ENCODE assay signal across 20 cellular contexts in genomic region chr10:18219096-18219495, GRCh38.
DNase-seq lines count a peak whose midpoint lies in the region; ATAC-seq, FAIRE-seq and TF ChIP-seq lines count a peak whose summit lies in the region.
"Had no signal": no experiment of that assay in that cellular context is flagged by ENCODE, and none has a peak within 500 bp of the region (broad histone marks: within the 10 kb centered on the region; RNA-seq: fewer than 3 reads in every experiment).

No MANE protein-coding gene starts in this region.

- TF ChIP-seq CTCF in bronchial epithelial cell (IDR thresholded peaks at IDR 0.05; ENCODE audit: insufficient read depth, low read length, severe bottlenecking): no peak
- TF ChIP-seq CTCF in fibroblast of mammary gland (conservative IDR thresholded peaks at IDR 0.05; ENCODE audit: control insufficient read depth, insufficient read depth, low read depth, low read length): no peak

- H3K23ac ChIP-seq in mesenchymal stem cell (ENCODE audit: low read length in 2 of 2): no peak overlapping the region

- no peak overlapping the region for H3K18ac ChIP-seq in mesenchymal stem cell (ENCODE audit: low read depth in 1 of 2, low read length in 2 of 2)

- H3K4me1 ChIP-seq in mesenchymal stem cell (ENCODE audit: control insufficient read depth, insufficient read depth, low read depth, low read length): no peaks in the 10 kb centered on the region
- H3K4me1 ChIP-seq: BE2C had no signal

- H3K79me1 ChIP-seq in mesenchymal stem cell (replicated peaks; ENCODE audit: low read length, poor library complexity, severe bottlenecking): no peaks in the 10 kb centered on the region

- no peak overlapping the region for H3K4me3 Mint-ChIP-seq in activated CD4-positive, alpha-beta memory T cell treated with anti-CD3 and anti-CD28 coated beads for 36 hours
- H3K4me3 Mint-ChIP-seq: CD4-positive, CD25-positive, alpha-beta regulatory T cell; CD8-positive, alpha-beta memory T cell; H9 had no signal

- H3K36me3 ChIP-seq in bronchial epithelial cell (ENCODE audit: control insufficient read depth, insufficient read depth, low read length) (no peaks in the 10 kb centered on the region), mesenchymal stem cell (ENCODE audit: control insufficient read depth in 1 of 2, insufficient read depth in 2 of 2, low read depth in 1 of 2, low read length in 2 of 2) (no peaks in the 10 kb centered on the region)
- H3K36me3 ChIP-seq: BE2C had no signal

- no peak overlapping the region for H4K8ac ChIP-seq in mesenchymal stem cell (ENCODE audit: low read length)

- H2AK5ac ChIP-seq in mesenchymal stem cell (ENCODE audit: low read length, severe bottlenecking): no peak overlapping the region

- no peak overlapping the region for H3K4ac ChIP-seq in mesenchymal stem cell (ENCODE audit: low read depth in 1 of 2, low read length in 2 of 2)

- no peak for ATAC-seq in HG03196 (IDR thresholded peaks at IDR 0.05; ENCODE audit: unreplicated experiment)

- H3K36me3 Mint-ChIP-seq in activated CD4-positive, alpha-beta memory T cell treated with anti-CD3 and anti-CD28 coated beads for 36 hours: no peaks in the 10 kb centered on the region
- H3K36me3 Mint-ChIP-seq: CD4-positive, CD25-positive, alpha-beta regulatory T cell; CD8-positive, alpha-beta memory T cell had no signal

- H3K14ac ChIP-seq in mesenchymal stem cell (ENCODE audit: low read length in 2 of 2): no peak overlapping the region

- no peaks in the 10 kb centered on the region for H3K9me3 Mint-ChIP-seq in activated CD4-positive, alpha-beta memory T cell treated with anti-CD3 and anti-CD28 coated beads for 36 hours
- H3K9me3 Mint-ChIP-seq: CD4-positive, CD25-positive, alpha-beta regulatory T cell; CD8-positive, alpha-beta memory T cell; H9 had no signal

- H2BK12ac ChIP-seq in mesenchymal stem cell (ENCODE audit: low read length in 2 of 2): no peak overlapping the region

- H3K27me3 ChIP-seq in bronchial epithelial cell (ENCODE audit: control insufficient read depth, insufficient read depth, low read length) (no peaks in the 10 kb centered on the region), mesenchymal stem cell (ENCODE audit: control insufficient read depth in 1 of 2, insufficient read depth in 1 of 2, low read length in 2 of 2) (no peaks in the 10 kb centered on the region)
- H3K27me3 ChIP-seq: BE2C had no signal

- H3K4me3 ChIP-seq in bronchial epithelial cell (ENCODE audit: low read depth, low read length): no peak overlapping the region
- no peak overlapping the region for H3K4me3 ChIP-seq in fibroblast of mammary gland (ENCODE audit: control insufficient read depth, low read depth, low read length)
- H3K4me3 ChIP-seq in mesenchymal stem cell (ENCODE audit: insufficient read depth in 1 of 2, low read depth in 1 of 2, low read length in 2 of 2): no peak overlapping the region

- DNase-seq in bronchial epithelial cell (ENCODE audit: low read depth): peak; percentile 10
- DNase-seq in fibroblast of mammary gland (ENCODE audit: low read depth): peak; percentile 23
- DNase-seq in mesenchymal stem cell: no peak
- DNase-seq in activated CD4-positive, alpha-beta memory T cell treated with anti-CD3 and anti-CD28 coated beads for 36 hours: no peak
- DNase-seq in germinal center (ENCODE audit: low spot score): no peak
- DNase-seq: ACHN; BE2C; C1 segment of cervical spinal cord; CD4-positive, CD25-positive, alpha-beta regulatory T cell; CD8-positive, alpha-beta memory T cell; COR-L47; H9 had no signal

- WGBS in mesenchymal stem cell: 60% methylated on average over 2 of the region's 2 CpGs

- no peaks in the 10 kb centered on the region for H3K9me3 ChIP-seq in mesenchymal stem cell (ENCODE audit: control insufficient read depth, low read length)
- H3K9me3 ChIP-seq: BE2C had no signal

- H3K27me3 Mint-ChIP-seq in activated CD4-positive, alpha-beta memory T cell treated with anti-CD3 and anti-CD28 coated beads for 36 hours: peaks cover 5% of the 10 kb centered on the region

- H3K27ac ChIP-seq in mesenchymal stem cell (ENCODE audit: low read length, poor library complexity, severe bottlenecking): no peak overlapping the region
- H3K27ac ChIP-seq: HL-60 had no signal

- H2BK15ac ChIP-seq in mesenchymal stem cell (ENCODE audit: low read depth, poor library complexity, severe bottlenecking): no peak overlapping the region

- intact Hi-C loops in activated CD4-positive, alpha-beta memory T cell treated with anti-CD3 and anti-CD28 coated beads for 36 hours (cut with micrococcal nuclease): loop anchor here (5.0 kb wide), 1 partner anchor 612 kb away; no protein-coding TSS in a partner anchor

- H2BK5ac ChIP-seq in mesenchymal stem cell (ENCODE audit: low read depth, low read length, poor library complexity, severe bottlenecking): peak overlapping the region; percentile 19

- H2AFZ ChIP-seq in mesenchymal stem cell (ENCODE audit: low read depth, low read length): no peak overlapping the region

- no peak overlapping the region for H4K91ac ChIP-seq in mesenchymal stem cell (ENCODE audit: low read length)

- no peak overlapping the region for H3K4me2 ChIP-seq in mesenchymal stem cell (ENCODE audit: low read length, poor library complexity, severe bottlenecking)

- H3K9ac ChIP-seq in mesenchymal stem cell (ENCODE audit: low read length): no peak overlapping the region

- H2BK120ac ChIP-seq in mesenchymal stem cell (ENCODE audit: low read depth, low read length): no peak overlapping the region

- no peak for FAIRE-seq in bronchial epithelial cell (lab: Jason Lieb, UNC)
- FAIRE-seq: A204.1, D721Med, G401.6, GM12891, GM19239, H1 had no signal

- POLR2A ChIA-PET in activated CD4-positive, alpha-beta memory T cell treated with anti-CD3 and anti-CD28 coated beads for 36 hours (lab: Charles Lee): no interaction called here

- H3K27ac Mint-ChIP-seq in activated CD4-positive, alpha-beta memory T cell treated with anti-CD3 and anti-CD28 coated beads for 36 hours: no peak overlapping the region
- H3K27ac Mint-ChIP-seq: CD4-positive, CD25-positive, alpha-beta regulatory T cell; CD8-positive, alpha-beta memory T cell had no signal

- H3K4me1 Mint-ChIP-seq in activated CD4-positive, alpha-beta memory T cell treated with anti-CD3 and anti-CD28 coated beads for 36 hours (ENCODE audit: low read depth): no peaks in the 10 kb centered on the region
- H3K4me1 Mint-ChIP-seq: CD8-positive, alpha-beta memory T cell had no signal

- CTCF ChIA-PET in activated CD4-positive, alpha-beta memory T cell treated with anti-CD3 and anti-CD28 coated beads for 36 hours (lab: Charles Lee): no interaction called here

Comparison
In these comparisons a context has a peak if more than half of its experiments do, and no peak if none do; other contexts are left out.
1. DNase-seq: peak in bronchial epithelial cell (single experiment) and fibroblast of mammary gland (single experiment); none in mesenchymal stem cell (single experiment), activated CD4-positive, alpha-beta memory T cell treated with anti-CD3 and anti-CD28 coated beads for 36 hours (single experiment) and germinal center (single experiment).